ENCODE assay signal across 8 cellular contexts in genomic region chr6:137234505-137234863, GRCh38. TPM values are rescaled to one million over a fixed set of nuclear protein-coding genes. Genes with fewer than 3 reads are reported as not detected.
DNase-seq lines count a peak whose midpoint lies in the region; ATAC-seq lines count a peak whose summit lies in the region.

No MANE protein-coding gene starts in this region.

- H3K9me3 Mint-ChIP-seq in activated naive CD4-positive, alpha-beta T cell treated with anti-CD3 and anti-CD28 coated beads, Interleukin-2, amount 50 U/mL, for 72 hours: peaks cover 6 to 10% of the 10 kb centered on the region in 2 donors

- ATAC-seq in HG03571 (IDR thresholded peaks at IDR 0.05; ENCODE audit: unreplicated experiment): peak; percentile 63
- ATAC-seq in activated naive CD4-positive, alpha-beta T cell treated with anti-CD3 and anti-CD28 coated beads, Interleukin-2, amount 50 U/mL, for 72 hours: peak; percentile 79 to 82
- ATAC-seq in sciatic nerve: peak; percentile 14

- H3K36me3 Mint-ChIP-seq in activated naive CD4-positive, alpha-beta T cell treated with anti-CD3 and anti-CD28 coated beads, Interleukin-2, amount 50 U/mL, for 72 hours: peaks cover 6 to 7% of the 10 kb centered on the region in 2 donors

- intact Hi-C loops in sciatic nerve (cut with DNase I): no loop called here

- DNase-seq in activated CD4-positive, alpha-beta T cell treated with anti-CD3 and anti-CD28 coated beads for 4 hours: peak; percentile 8 to 18
- DNase-seq in activated CD4-positive, alpha-beta T cell treated with anti-CD3 and anti-CD28 coated beads, Interleukin-2, amount 50 U/mL, for 48 hours: no peak
- no peak for DNase-seq in activated naive CD4-positive, alpha-beta T cell treated with anti-CD3 and anti-CD28 coated beads, Interleukin-2, amount 50 U/mL, for 72 hours (ENCODE audit: low spot score in 2 of 2)
- DNase-seq in sciatic nerve (ENCODE audit: low spot score) (no peak), DMS 273 treated with DMSO at 0.1 percent for 48 hours (lab: John Stamatoyannopoulos, UW) (no peak), SHP77 (lab: John Stamatoyannopoulos, UW) (no peak)
- DNase-seq in activated effector memory CD4-positive, alpha-beta T cell treated with Interleukin-2 at 50 U/mL for 16 hours: no peak

- H3K27ac Mint-ChIP-seq in activated naive CD4-positive, alpha-beta T cell treated with anti-CD3 and anti-CD28 coated beads, Interleukin-2, amount 50 U/mL, for 72 hours: no peak overlapping the region

RNA-seq across cellular contexts. Expression of gene IFNGR1, which starts 15.3 kb away (rescaled TPM):
- total RNA-seq in activated naive CD4-positive, alpha-beta T cell treated with anti-CD3 and anti-CD28 coated beads, Interleukin-2, amount 50 U/mL, for 72 hours: 10 to 100 TPM; 32.7 to 62.5 TPM
- total RNA-seq in sciatic nerve: 95.2 TPM

Comparison
In these comparisons a context has a peak if more than half of its experiments do, and no peak if none do; other contexts are left out.
1. DNase-seq: peak in activated CD4-positive, alpha-beta T cell treated with anti-CD3 and anti-CD28 coated beads for 4 hours (2 of 2); none in activated CD4-positive, alpha-beta T cell treated with anti-CD3 and anti-CD28 coated beads, Interleukin-2, amount 50 U/mL, for 48 hours (0 of 2), activated naive CD4-positive, alpha-beta T cell treated with anti-CD3 and anti-CD28 coated beads, Interleukin-2, amount 50 U/mL, for 72 hours (0 of 2), sciatic nerve (single experiment), DMS 273 treated with DMSO at 0.1 percent for 48 hours (single experiment), activated effector memory CD4-positive, alpha-beta T cell treated with Interleukin-2 at 50 U/mL for 16 hours (single experiment) and SHP77 (0 of 2).
2. ATAC-seq: peak in every context shown above with its lines; median percentile 80 in activated naive CD4-positive, alpha-beta T cell treated with anti-CD3 and anti-CD28 coated beads, Interleukin-2, amount 50 U/mL, for 72 hours; 63 in HG03571; 14 in sciatic nerve.